Comparison of ENCODE assay signal across 24 cellular contexts in genomic region chr5:150121448-150122157, GRCh38. TPM values are rescaled to one million over a fixed set of nuclear protein-coding genes. Genes with fewer than 3 reads are reported as not detected.
A peak's percentile ranks its signal among the peaks of the same experiment; 100 is the strongest.
DNase-seq lines count a peak whose midpoint lies in the region; ATAC-seq, FAIRE-seq and TF ChIP-seq lines count a peak whose summit lies in the region.
"Had no signal": no experiment of that assay in that cellular context is flagged by ENCODE, and none has a peak within 500 bp of the region (broad histone marks: within the 10 kb centered on the region; RNA-seq: fewer than 3 reads in every experiment).

No MANE protein-coding gene starts in this region.

- in situ Hi-C loops in HepG2 (cut with HindIII; ENCODE audit: extremely low pct_ligation_motif_present, low pct_unique_long_range_greater_than_20kb), result no loop called here

- H3K4me2 ChIP-seq in HepG2 (ENCODE audit: low read depth, low read length), result peak overlapping the region; percentile 33; the same call in 1 of the 2 replicates
- H3K4me2 ChIP-seq: BLaER1 had no signal

- WGBS in HepG2 (ENCODE audit: low lambda C conversion rate), result 73% methylated on average over 7 of the region's 14 CpGs

- no peaks in the 10 kb centered on the region for H3K79me2 ChIP-seq in HepG2 (ENCODE audit: insufficient read depth, low read length)

- no peak for ATAC-seq in activated naive CD8-positive, alpha-beta T cell treated with anti-CD3 and anti-CD28 coated beads, Interleukin-2, amount 10 ng/mL, durations not matched to agents 7 days and 5 days (ENCODE audit: low read depth)
- ATAC-seq in RWPE2 (ENCODE audit: low read depth) (no peak), HepG2 (no peak; the same call in 2 of the 3 replicates)
- ATAC-seq in naive thymus-derived CD4-positive, alpha-beta T cell, result no peak

- no peak overlapping the region for H2AFZ ChIP-seq in HepG2 (ENCODE audit: low read length)

- H3K9me3 Mint-ChIP-seq in activated naive CD8-positive, alpha-beta T cell treated with anti-CD3 and anti-CD28 coated beads, Interleukin-2, amount 10 ng/mL, durations not matched to agents 7 days and 5 days, result no peaks in the 10 kb centered on the region
- no peaks in the 10 kb centered on the region for H3K9me3 Mint-ChIP-seq in activated naive CD8-positive, alpha-beta T cell treated with anti-CD3 and anti-CD28 coated beads for 36 hours
- no peaks in the 10 kb centered on the region for H3K9me3 Mint-ChIP-seq in naive thymus-derived CD4-positive, alpha-beta T cell
- H3K9me3 Mint-ChIP-seq: activated naive CD8-positive, alpha-beta T cell treated with anti-CD3 and anti-CD28 coated beads, Interleukin-2, amount 50 U/mL, for 24 hours; nephron had no signal

- TF ChIP-seq CTCF in RWPE2 (IDR thresholded peaks at IDR 0.05; ENCODE audit: poor library complexity, severe bottlenecking) (no peak), HepG2 (CRISPR knock-in tag; IDR thresholded peaks at IDR 0.05) (no peak), tibial artery (IDR thresholded peaks at IDR 0.05) (no peak)

- H3K27ac Mint-ChIP-seq in activated naive CD8-positive, alpha-beta T cell treated with anti-CD3 and anti-CD28 coated beads, Interleukin-2, amount 10 ng/mL, durations not matched to agents 7 days and 5 days, result peak overlapping the region; percentile 49
- H3K27ac Mint-ChIP-seq in activated naive CD8-positive, alpha-beta T cell treated with anti-CD3 and anti-CD28 coated beads for 36 hours, result no peak overlapping the region
- peak overlapping the region in 1 of 9 donors; percentile 35 for H3K27ac Mint-ChIP-seq in naive thymus-derived CD4-positive, alpha-beta T cell
- H3K27ac Mint-ChIP-seq: activated naive CD8-positive, alpha-beta T cell treated with anti-CD3 and anti-CD28 coated beads, Interleukin-2, amount 50 U/mL, for 24 hours; nephron; progenitor cell of endocrine pancreas had no signal

- H3K4me3 ChIP-seq in RWPE2 (ENCODE audit: severe bottlenecking), result no peak overlapping the region
- H3K4me3 ChIP-seq in HepG2 (replicated peaks in 1 of 3; ENCODE audit: insufficient read depth in 1 of 3, low read depth in 2 of 3, low read length in 3 of 3), result no peak overlapping the region
- no peak overlapping the region for H3K4me3 ChIP-seq in tibial artery
- H3K4me3 ChIP-seq in naive thymus-derived CD4-positive, alpha-beta T cell (ENCODE audit: low read length), result no peak overlapping the region
- H3K4me3 ChIP-seq: BLaER1, skin epidermis had no signal

- no peak overlapping the region for H3K9ac ChIP-seq in HepG2 (ENCODE audit: insufficient read depth, low read depth, low read length)
- H3K9ac ChIP-seq: BLaER1 had no signal

- no peak overlapping the region for H3K4me3 Mint-ChIP-seq in activated naive CD8-positive, alpha-beta T cell treated with anti-CD3 and anti-CD28 coated beads, Interleukin-2, amount 10 ng/mL, durations not matched to agents 7 days and 5 days
- no peak overlapping the region for H3K4me3 Mint-ChIP-seq in activated naive CD8-positive, alpha-beta T cell treated with anti-CD3 and anti-CD28 coated beads for 36 hours
- H3K4me3 Mint-ChIP-seq in naive thymus-derived CD4-positive, alpha-beta T cell, result no peak overlapping the region
- H3K4me3 Mint-ChIP-seq: activated naive CD8-positive, alpha-beta T cell treated with anti-CD3 and anti-CD28 coated beads, Interleukin-2, amount 50 U/mL, for 24 hours; nephron had no signal

- no peak for DNase-seq in activated naive CD8-positive, alpha-beta T cell treated with anti-CD3 and anti-CD28 coated beads, Interleukin-2, amount 10 ng/mL, durations not matched to agents 7 days and 5 days
- no peak for DNase-seq in activated naive CD8-positive, alpha-beta T cell treated with anti-CD3 and anti-CD28 coated beads for 36 hours
- peak; percentile 37 for DNase-seq in RWPE2 (ENCODE audit: low spot score)
- no peak for DNase-seq in HepG2 (ENCODE audit: low spot score)
- DNase-seq in tibial artery, result peak; percentile 16 to 66
- DNase-seq in stimulated activated CD4-positive, alpha-beta T cell treated with anti-CD3 and anti-CD28 coated beads, Interleukin-12 subunit alpha, Interleukin-12 subunit beta, amount 100 ng/mL, for 4 hours, result no peak
- no peak for DNase-seq in GDM1 (lab: John Stamatoyannopoulos, UW)
- no peak for DNase-seq in naive thymus-derived CD4-positive, alpha-beta T cell
- DNase-seq: activated CD8-positive, alpha-beta memory T cell treated with anti-CD3 and anti-CD28 coated beads, Interleukin-2, amount 50 U/mL, for 48 hours; foreskin melanocyte; mesendoderm; NCI-H1694 treated with DMSO at 0.1 percent for 48 hours; SHP77; stimulated activated CD4-positive, alpha-beta T cell treated with anti-CD3 and anti-CD28 coated beads, Interleukin-4, amount 100 ng/mL, for 1 hour had no signal

- TF ChIP-seq EP300 in HepG2 (IDR thresholded peaks at IDR 0.05; ENCODE audit: low read depth in 2 of 2, low read length in 2 of 2) (no peak), HepG2 (CRISPR knock-in tag; IDR thresholded peaks at IDR 0.05; ENCODE audit: borderline replicate concordance) (no peak)

- H3K27ac ChIP-seq in RWPE2 (ENCODE audit: poor library complexity, severe bottlenecking), result no peak overlapping the region
- no peak overlapping the region for H3K27ac ChIP-seq in HepG2 (ENCODE audit: extremely low read length, insufficient read depth, low read length)
- peak overlapping the region; percentile 29 to 46 for H3K27ac ChIP-seq in tibial artery
- no peak overlapping the region for H3K27ac ChIP-seq in naive thymus-derived CD4-positive, alpha-beta T cell (ENCODE audit: low read depth, low read length)
- H3K27ac ChIP-seq: BLaER1, epithelial cell of prostate had no signal

- H3K4me1 ChIP-seq in RWPE2 (ENCODE audit: insufficient read depth, poor library complexity, severe bottlenecking) (no peaks in the 10 kb centered on the region), HepG2 (ENCODE audit: insufficient read depth, low read length) (peaks cover 18% of the 10 kb centered on the region), tibial artery (no peaks in the 10 kb centered on the region)
- H3K4me1 ChIP-seq in naive thymus-derived CD4-positive, alpha-beta T cell (ENCODE audit: control insufficient read depth in 2 of 2, insufficient read depth in 2 of 2, low read length in 2 of 2), result no peaks in the 10 kb centered on the region
- H3K4me1 ChIP-seq: BLaER1 had no signal

- FAIRE-seq in HepG2 (lab: Jason Lieb, UNC), result no peak
- FAIRE-seq: D721Med had no signal

- TF ChIP-seq POLR2A in HepG2 (IDR thresholded peaks at IDR 0.05; ENCODE audit: insufficient read depth in 1 of 2, low read depth in 2 of 2, low read length in 2 of 2), result no peak

- H3K9me3 ChIP-seq in RWPE2 (ENCODE audit: severe bottlenecking), result no peaks in the 10 kb centered on the region
- H3K9me3 ChIP-seq in HepG2 (ENCODE audit: low read length), result no peaks in the 10 kb centered on the region
- H3K9me3 ChIP-seq in tibial artery, result no peaks in the 10 kb centered on the region
- no peaks in the 10 kb centered on the region for H3K9me3 ChIP-seq in naive thymus-derived CD4-positive, alpha-beta T cell (ENCODE audit: control insufficient read depth in 2 of 3, low read length in 3 of 3)
- H3K9me3 ChIP-seq: BLaER1 had no signal

- BruUV-seq in HepG2 (replicated peaks; lab: Mats Ljungman, UMichigan), result no TSS peak

- TF ChIP-seq RAD21 in HepG2 (CRISPR knock-in tag; IDR thresholded peaks at IDR 0.05), result no peak

- peaks cover 6% of the 10 kb centered on the region for H3K36me3 Mint-ChIP-seq in activated naive CD8-positive, alpha-beta T cell treated with anti-CD3 and anti-CD28 coated beads, Interleukin-2, amount 10 ng/mL, durations not matched to agents 7 days and 5 days
- H3K36me3 Mint-ChIP-seq in activated naive CD8-positive, alpha-beta T cell treated with anti-CD3 and anti-CD28 coated beads for 36 hours, result no peaks in the 10 kb centered on the region
- H3K36me3 Mint-ChIP-seq in naive thymus-derived CD4-positive, alpha-beta T cell, result no peaks in the 10 kb centered on the region

- H3K4me1 Mint-ChIP-seq in activated naive CD8-positive, alpha-beta T cell treated with anti-CD3 and anti-CD28 coated beads, Interleukin-2, amount 10 ng/mL, durations not matched to agents 7 days and 5 days, result peaks cover 3% of the 10 kb centered on the region
- no peaks in the 10 kb centered on the region for H3K4me1 Mint-ChIP-seq in activated naive CD8-positive, alpha-beta T cell treated with anti-CD3 and anti-CD28 coated beads for 36 hours
- H3K4me1 Mint-ChIP-seq in naive thymus-derived CD4-positive, alpha-beta T cell, result peaks cover 0 to 5% (median 0%) of the 10 kb centered on the region in 7 donors
- H3K4me1 Mint-ChIP-seq: activated naive CD8-positive, alpha-beta T cell treated with anti-CD3 and anti-CD28 coated beads, Interleukin-2, amount 50 U/mL, for 24 hours; nephron had no signal

- H3K27me3 Mint-ChIP-seq in activated naive CD8-positive, alpha-beta T cell treated with anti-CD3 and anti-CD28 coated beads, Interleukin-2, amount 10 ng/mL, durations not matched to agents 7 days and 5 days, result no peaks in the 10 kb centered on the region
- H3K27me3 Mint-ChIP-seq in activated naive CD8-positive, alpha-beta T cell treated with anti-CD3 and anti-CD28 coated beads for 36 hours, result no peaks in the 10 kb centered on the region
- H3K27me3 Mint-ChIP-seq in naive thymus-derived CD4-positive, alpha-beta T cell, result no peaks in the 10 kb centered on the region
- H3K27me3 Mint-ChIP-seq: activated naive CD8-positive, alpha-beta T cell treated with anti-CD3 and anti-CD28 coated beads, Interleukin-2, amount 50 U/mL, for 24 hours had no signal

- H3K36me3 ChIP-seq in RWPE2 (ENCODE audit: low read depth), result no peaks in the 10 kb centered on the region
- H3K36me3 ChIP-seq in HepG2 (replicated peaks in 1 of 2; ENCODE audit: control insufficient read depth in 1 of 2, insufficient read depth in 2 of 2, low read length in 2 of 2), result no peaks in the 10 kb centered on the region
- peaks cover 99 to 100% (median 99%) of the 10 kb centered on the region in 3 donors for H3K36me3 ChIP-seq in tibial artery
- no peaks in the 10 kb centered on the region for H3K36me3 ChIP-seq in naive thymus-derived CD4-positive, alpha-beta T cell (ENCODE audit: control insufficient read depth in 2 of 3, insufficient read depth in 3 of 3, low read length in 3 of 3)

- POLR2A ChIA-PET in activated naive CD8-positive, alpha-beta T cell treated with anti-CD3 and anti-CD28 coated beads, Interleukin-2, amount 10 ng/mL, durations not matched to agents 7 days and 5 days (lab: Charles Lee), result no interaction called here
- POLR2A ChIA-PET in HepG2 (lab: Yijun Ruan, JAX), result no interaction called here
- POLR2A ChIA-PET in naive thymus-derived CD4-positive, alpha-beta T cell (lab: Charles Lee), result no interaction called here

- H4K20me1 ChIP-seq in HepG2 (ENCODE audit: insufficient read depth, low read length), result no peaks in the 10 kb centered on the region
- H4K20me1 ChIP-seq: BLaER1 had no signal

- CTCF ChIA-PET in HepG2 (lab: Yijun Ruan, JAX; ENCODE audit: low intra/inter-chr PET ratio, low total read pairs), result interaction anchor here (1.3 kb wide), 1 partner anchor 287 kb away, joined by 3 read pairs; no protein-coding TSS in a partner anchor
- CTCF ChIA-PET in naive thymus-derived CD4-positive, alpha-beta T cell (lab: Charles Lee), result no interaction called here

- no peaks in the 10 kb centered on the region for H3K27me3 ChIP-seq in RWPE2 (ENCODE audit: insufficient read depth, poor library complexity, severe bottlenecking)
- H3K27me3 ChIP-seq in HepG2 (ENCODE audit: control insufficient read depth in 1 of 2, insufficient read depth in 2 of 2, low read length in 2 of 2), result no peaks in the 10 kb centered on the region
- no peaks in the 10 kb centered on the region for H3K27me3 ChIP-seq in tibial artery
- no peaks in the 10 kb centered on the region for H3K27me3 ChIP-seq in naive thymus-derived CD4-positive, alpha-beta T cell (ENCODE audit: control insufficient read depth in 2 of 2, insufficient read depth in 2 of 2, low read length in 2 of 2)
- H3K27me3 ChIP-seq: BLaER1 had no signal

- intact Hi-C loops in HepG2 (cut with micrococcal nuclease; ENCODE audit: unreplicated experiment) (loop anchor here (10.0 kb wide), 1 partner anchor 287 kb away; no protein-coding TSS in a partner anchor), tibial artery (cut with DNase I; ENCODE audit: low total_unique reads) (no loop called here)
- intact Hi-C loops in naive thymus-derived CD4-positive, alpha-beta T cell (cut with micrococcal nuclease), result loop anchor here in 1 of 2 donors (5.0 kb wide), 1 partner anchor 289 kb away; no protein-coding TSS in a partner anchor

RNA-seq across cellular contexts. Expression of gene PDGFRB, which starts 34.0 kb away (rescaled TPM):
- 10 to 100 TPM; 33.4 to 41.5 TPM for total RNA-seq in activated naive CD8-positive, alpha-beta T cell treated with anti-CD3 and anti-CD28 coated beads, Interleukin-2, amount 10 ng/mL, durations not matched to agents 7 days and 5 days
- 1 to 10 TPM; 1.1 to 1.5 TPM for total RNA-seq in activated naive CD8-positive, alpha-beta T cell treated with anti-CD3 and anti-CD28 coated beads for 36 hours
- total RNA-seq in HepG2 (2016; rRNA removed; fragmentation: Illumina TruSeq; extraction: Trizol), result 1.5 and 4.0 TPM in 2 replicates
- total RNA-seq in HepG2 (2016; cell fraction: cytosol; rRNA removed; fragmentation: Illumina TruSeq; extraction: Trizol; ENCODE audit: low read depth), result 1.3 and 1.5 TPM in 2 replicates
- 2.3 and 5.0 TPM in 2 replicates for total RNA-seq in HepG2 (2016; cell fraction: insoluble cytoplasmic fraction; rRNA removed; fragmentation: Illumina TruSeq; extraction: Trizol)
- total RNA-seq in HepG2 (2016; cell fraction: membrane; rRNA removed; fragmentation: Illumina TruSeq; extraction: Trizol), result 2.2 and 3.9 TPM in 2 replicates
- 3.0 and 4.6 TPM in 2 replicates for total RNA-seq in HepG2 (2016; cell fraction: nucleus; rRNA removed; fragmentation: Illumina TruSeq; extraction: Trizol)
- 15.3 and 21.0 TPM in 2 replicates for polyA plus RNA-seq in HepG2 (2011; rRNA removed)
- 8.7 and 14.4 TPM in 2 replicates for polyA plus RNA-seq in HepG2 (2011; cell fraction: cytosol; rRNA removed)
- 26.2 and 40.5 TPM in 2 replicates for polyA plus RNA-seq in HepG2 (2011; cell fraction: nucleus; rRNA removed)
- polyA plus RNA-seq in HepG2 (2012), result 6.3 and 14.3 TPM in 2 replicates
- 0.71 and 1.4 TPM in 2 replicates for polyA plus RNA-seq in HepG2 (2016; cell fraction: cytosol; fragmentation: Illumina TruSeq; extraction: Trizol; ENCODE audit: low read depth)
- polyA plus RNA-seq in HepG2 (2016; cell fraction: insoluble cytoplasmic fraction; fragmentation: Illumina TruSeq; extraction: Trizol; ENCODE audit: low read depth), result 1.6 TPM in 2 replicates
- polyA plus RNA-seq in HepG2 (2016; cell fraction: membrane; fragmentation: Illumina TruSeq; extraction: Trizol; ENCODE audit: low read depth), result 1.5 and 1.7 TPM in 2 replicates
- polyA plus RNA-seq in HepG2 (2016; cell fraction: nucleus; fragmentation: Illumina TruSeq; extraction: Trizol; ENCODE audit: insufficient read depth, low read depth), result 3.9 TPM in 2 replicates
- 9.0 and 60.1 TPM in 2 replicates for polyA minus RNA-seq in HepG2 (2011; rRNA and poly(A)+ RNA removed; ENCODE audit: low replicate concordance)
- 6.6 and 10.6 TPM in 2 replicates for polyA minus RNA-seq in HepG2 (2011; cell fraction: cytosol; rRNA and poly(A)+ RNA removed)
- polyA minus RNA-seq in HepG2 (2011; cell fraction: nucleus; rRNA and poly(A)+ RNA removed), result 24.5 and 47.1 TPM in 2 replicates
- total RNA-seq in naive thymus-derived CD4-positive, alpha-beta T cell, result 1 to 10 TPM in 2 of 5 experiments, under 1 TPM in 1, not detected in 2; 0.64 to 8.5 (median 5.1) TPM
- polyA plus RNA-seq in naive thymus-derived CD4-positive, alpha-beta T cell, result under 1 TPM in 1 of 2 donors, not detected in 1; 0.37 TPM

RNA-seq across cellular contexts. Expression of gene CSF1R, which starts 35.2 kb away (rescaled TPM):
- total RNA-seq in activated naive CD8-positive, alpha-beta T cell treated with anti-CD3 and anti-CD28 coated beads, Interleukin-2, amount 10 ng/mL, durations not matched to agents 7 days and 5 days, result 1 to 10 TPM; 3.4 to 3.6 TPM
- not detected for total RNA-seq in activated naive CD8-positive, alpha-beta T cell treated with anti-CD3 and anti-CD28 coated beads for 36 hours
- not detected in 2 replicates for total RNA-seq in HepG2 (2016; rRNA removed; fragmentation: Illumina TruSeq; extraction: Trizol)
- total RNA-seq in HepG2 (2016; cell fraction: cytosol; rRNA removed; fragmentation: Illumina TruSeq; extraction: Trizol; ENCODE audit: low read depth), result not detected in 2 replicates
- not detected in 2 replicates for total RNA-seq in HepG2 (2016; cell fraction: insoluble cytoplasmic fraction; rRNA removed; fragmentation: Illumina TruSeq; extraction: Trizol)
- not detected in 2 replicates for total RNA-seq in HepG2 (2016; cell fraction: membrane; rRNA removed; fragmentation: Illumina TruSeq; extraction: Trizol)
- total RNA-seq in HepG2 (2016; cell fraction: nucleus; rRNA removed; fragmentation: Illumina TruSeq; extraction: Trizol), result not detected in 2 replicates
- 0.01 TPM in 1 of 2 replicates, not detected in the other for polyA plus RNA-seq in HepG2 (2011; rRNA removed)
- 0.01 TPM in 1 of 2 replicates, not detected in the other for polyA plus RNA-seq in HepG2 (2011; cell fraction: cytosol; rRNA removed)
- 0.03 TPM in 1 of 2 replicates, not detected in the other for polyA plus RNA-seq in HepG2 (2011; cell fraction: nucleus; rRNA removed)
- polyA plus RNA-seq in HepG2 (2012), result 0.07 TPM in 1 of 2 replicates, not detected in the other
- polyA plus RNA-seq in HepG2 (2016; cell fraction: cytosol; fragmentation: Illumina TruSeq; extraction: Trizol; ENCODE audit: low read depth), result not detected in 2 replicates
- polyA plus RNA-seq in HepG2 (2016; cell fraction: insoluble cytoplasmic fraction; fragmentation: Illumina TruSeq; extraction: Trizol; ENCODE audit: low read depth), result not detected in 2 replicates
- not detected in 2 replicates for polyA plus RNA-seq in HepG2 (2016; cell fraction: membrane; fragmentation: Illumina TruSeq; extraction: Trizol; ENCODE audit: low read depth)
- not detected in 2 replicates for polyA plus RNA-seq in HepG2 (2016; cell fraction: nucleus; fragmentation: Illumina TruSeq; extraction: Trizol; ENCODE audit: insufficient read depth, low read depth)
- 0.58 TPM in 1 of 2 replicates, not detected in the other for polyA minus RNA-seq in HepG2 (2011; rRNA and poly(A)+ RNA removed; ENCODE audit: low replicate concordance)
- not detected in 2 replicates for polyA minus RNA-seq in HepG2 (2011; cell fraction: cytosol; rRNA and poly(A)+ RNA removed)
- not detected in 2 replicates for polyA minus RNA-seq in HepG2 (2011; cell fraction: nucleus; rRNA and poly(A)+ RNA removed)
- total RNA-seq in naive thymus-derived CD4-positive, alpha-beta T cell, result 10 to 100 TPM in 1 of 5 experiments, 1 to 10 TPM in 3, under 1 TPM in 1; 0.36 to 92.4 (median 6.4) TPM
- under 1 TPM; 0.09 to 0.72 TPM for polyA plus RNA-seq in naive thymus-derived CD4-positive, alpha-beta T cell
- total RNA-seq: A673, dermis blood vessel endothelial cell, progenitor cell of endocrine pancreas had no signal

RNA-seq across cellular contexts. Expression of gene CDX1, which starts 45.0 kb away (rescaled TPM):
- total RNA-seq in activated naive CD8-positive, alpha-beta T cell treated with anti-CD3 and anti-CD28 coated beads, Interleukin-2, amount 10 ng/mL, durations not matched to agents 7 days and 5 days, result not detected
- not detected for total RNA-seq in activated naive CD8-positive, alpha-beta T cell treated with anti-CD3 and anti-CD28 coated beads for 36 hours
- total RNA-seq in HepG2 (2016; rRNA removed; fragmentation: Illumina TruSeq; extraction: Trizol), result not detected in 2 replicates
- not detected in 2 replicates for total RNA-seq in HepG2 (2016; cell fraction: cytosol; rRNA removed; fragmentation: Illumina TruSeq; extraction: Trizol; ENCODE audit: low read depth)
- not detected in 2 replicates for total RNA-seq in HepG2 (2016; cell fraction: insoluble cytoplasmic fraction; rRNA removed; fragmentation: Illumina TruSeq; extraction: Trizol)
- not detected in 2 replicates for total RNA-seq in HepG2 (2016; cell fraction: membrane; rRNA removed; fragmentation: Illumina TruSeq; extraction: Trizol)
- total RNA-seq in HepG2 (2016; cell fraction: nucleus; rRNA removed; fragmentation: Illumina TruSeq; extraction: Trizol), result not detected in 2 replicates
- polyA plus RNA-seq in HepG2 (2011; rRNA removed), result 0.05 TPM in 1 of 2 replicates, not detected in the other
- polyA plus RNA-seq in HepG2 (2011; cell fraction: cytosol; rRNA removed), result not detected in 2 replicates
- polyA plus RNA-seq in HepG2 (2011; cell fraction: nucleus; rRNA removed), result not detected in 2 replicates
- not detected in 2 replicates for polyA plus RNA-seq in HepG2 (2012)
- not detected in 2 replicates for polyA plus RNA-seq in HepG2 (2016; cell fraction: cytosol; fragmentation: Illumina TruSeq; extraction: Trizol; ENCODE audit: low read depth)
- polyA plus RNA-seq in HepG2 (2016; cell fraction: insoluble cytoplasmic fraction; fragmentation: Illumina TruSeq; extraction: Trizol; ENCODE audit: low read depth), result not detected in 2 replicates
- polyA plus RNA-seq in HepG2 (2016; cell fraction: membrane; fragmentation: Illumina TruSeq; extraction: Trizol; ENCODE audit: low read depth), result not detected in 2 replicates
- not detected in 2 replicates for polyA plus RNA-seq in HepG2 (2016; cell fraction: nucleus; fragmentation: Illumina TruSeq; extraction: Trizol; ENCODE audit: insufficient read depth, low read depth)
- not detected in 2 replicates for polyA minus RNA-seq in HepG2 (2011; rRNA and poly(A)+ RNA removed; ENCODE audit: low replicate concordance)
- polyA minus RNA-seq in HepG2 (2011; cell fraction: cytosol; rRNA and poly(A)+ RNA removed), result not detected in 2 replicates
- polyA minus RNA-seq in HepG2 (2011; cell fraction: nucleus; rRNA and poly(A)+ RNA removed), result not detected in 2 replicates
- not detected for total RNA-seq in naive thymus-derived CD4-positive, alpha-beta T cell
- not detected for polyA plus RNA-seq in naive thymus-derived CD4-positive, alpha-beta T cell
- total RNA-seq: A673, dermis blood vessel endothelial cell had no signal
- polyA plus RNA-seq: urinary bladder had no signal

Comparison
In these comparisons a context has a peak if more than half of its experiments do, and no peak if none do; other contexts are left out.
1. DNase-seq: peak in RWPE2 (single experiment) and tibial artery (2 of 2); none in activated naive CD8-positive, alpha-beta T cell treated with anti-CD3 and anti-CD28 coated beads, Interleukin-2, amount 10 ng/mL, durations not matched to agents 7 days and 5 days (single experiment), activated naive CD8-positive, alpha-beta T cell treated with anti-CD3 and anti-CD28 coated beads for 36 hours (single experiment), HepG2 (single experiment), stimulated activated CD4-positive, alpha-beta T cell treated with anti-CD3 and anti-CD28 coated beads, Interleukin-12 subunit alpha, Interleukin-12 subunit beta, amount 100 ng/mL, for 4 hours (single experiment), GDM1 (single experiment) and naive thymus-derived CD4-positive, alpha-beta T cell (0 of 9).
2. H3K27ac ChIP-seq: peak in tibial artery (2 of 2); none in RWPE2 (single experiment), HepG2 (single experiment) and naive thymus-derived CD4-positive, alpha-beta T cell (single experiment).